20 cellular contexts compared by ENCODE assay signal in genomic region chr14:27739657-27740156, GRCh38.
"Had no signal": no experiment of that assay in that cellular context is flagged by ENCODE, and none has a peak within 500 bp of the region (broad histone marks: within the 10 kb centered on the region; RNA-seq: fewer than 3 reads in every experiment).

No MANE protein-coding gene starts in this region.

- H3K36me3 Mint-ChIP-seq: activated naive CD4-positive, alpha-beta T cell treated with anti-CD3 and anti-CD28 coated beads, Interleukin-2, amount 10 ng/mL, durations not matched to agents 7 days and 5 days; immature natural killer cell; naive thymus-derived CD8-positive, alpha-beta T cell had no signal

- H3K4me3 ChIP-seq: adrenal gland, colonic mucosa, esophagus squamous epithelium, lung, mucosa of descending colon, thoracic aorta had no signal

- H3K4me1 Mint-ChIP-seq: activated CD4-positive, alpha-beta T cell treated with anti-CD3 and anti-CD28 coated beads, Interleukin-2, amount 10 ng/mL, durations not matched to agents 7 days and 5 days; activated naive CD4-positive, alpha-beta T cell treated with anti-CD3 and anti-CD28 coated beads, Interleukin-2, amount 10 ng/mL, durations not matched to agents 7 days and 5 days; immature natural killer cell; naive thymus-derived CD8-positive, alpha-beta T cell; stimulated activated naive CD8-positive, alpha-beta T cell treated with anti-CD3 and anti-CD28 coated beads, Interleukin-15, amount 100 ng/mL, for 72 hours had no signal

- H3K36me3 ChIP-seq: adrenal gland, colonic mucosa, esophagus squamous epithelium, neutrophil, thoracic aorta had no signal

- H3K27me3 ChIP-seq: adrenal gland, colonic mucosa, esophagus squamous epithelium, neutrophil had no signal

- H3K27me3 Mint-ChIP-seq: activated CD4-positive, alpha-beta T cell treated with anti-CD3 and anti-CD28 coated beads, Interleukin-2, amount 10 ng/mL, durations not matched to agents 7 days and 5 days; activated naive CD4-positive, alpha-beta T cell treated with anti-CD3 and anti-CD28 coated beads, Interleukin-2, amount 10 ng/mL, durations not matched to agents 7 days and 5 days; naive thymus-derived CD8-positive, alpha-beta T cell; stimulated activated naive CD8-positive, alpha-beta T cell treated with anti-CD3 and anti-CD28 coated beads, Interleukin-15, amount 100 ng/mL, for 72 hours had no signal

- H3K9me3 ChIP-seq: adrenal gland, colonic mucosa, esophagus squamous epithelium, mucosa of descending colon, neutrophil, thoracic aorta had no signal

- H3K4me3 Mint-ChIP-seq: activated CD4-positive, alpha-beta T cell treated with anti-CD3 and anti-CD28 coated beads, Interleukin-2, amount 10 ng/mL, durations not matched to agents 7 days and 5 days; activated naive CD4-positive, alpha-beta T cell treated with anti-CD3 and anti-CD28 coated beads, Interleukin-2, amount 10 ng/mL, durations not matched to agents 7 days and 5 days; immature natural killer cell; naive thymus-derived CD8-positive, alpha-beta T cell; stimulated activated naive CD8-positive, alpha-beta T cell treated with anti-CD3 and anti-CD28 coated beads, Interleukin-15, amount 100 ng/mL, for 72 hours had no signal

- H3K27ac ChIP-seq: adrenal gland, colonic mucosa, esophagus squamous epithelium, neutrophil, thoracic aorta had no signal

- H3K27ac Mint-ChIP-seq: activated CD4-positive, alpha-beta T cell treated with anti-CD3 and anti-CD28 coated beads, Interleukin-2, amount 10 ng/mL, durations not matched to agents 7 days and 5 days; activated naive CD4-positive, alpha-beta T cell treated with anti-CD3 and anti-CD28 coated beads, Interleukin-2, amount 10 ng/mL, durations not matched to agents 7 days and 5 days; activated T-helper 2 cell treated with anti-CD3 and anti-CD28 coated beads, Interferon-gamma antibody, Interleukin-2, Interleukin-4, amounts not matched to agents 10 μg/mL and 5 μg/mL and 100 μg/mL, durations not matched to agents 14 hours and 24 hours and 36 hours; immature natural killer cell; naive thymus-derived CD8-positive, alpha-beta T cell; stimulated activated naive CD8-positive, alpha-beta T cell treated with anti-CD3 and anti-CD28 coated beads, Interleukin-15, amount 100 ng/mL, for 72 hours had no signal

- ATAC-seq: mucosa of descending colon; naive thymus-derived CD8-positive, alpha-beta T cell; stimulated activated naive CD8-positive, alpha-beta T cell treated with anti-CD3 and anti-CD28 coated beads, Interleukin-15, amount 100 ng/mL, for 72 hours had no signal

- H3K4me1 ChIP-seq: adrenal gland, colonic mucosa, esophagus squamous epithelium had no signal

- DNase-seq: activated CD4-positive, alpha-beta T cell treated with anti-CD3 and anti-CD28 coated beads, Interleukin-2, amount 10 ng/mL, durations not matched to agents 7 days and 5 days; activated CD4-positive, CD25-positive, alpha-beta regulatory T cell; activated naive CD4-positive, alpha-beta T cell treated with anti-CD3 and anti-CD28 coated beads, Interleukin-2, amount 10 ng/mL, durations not matched to agents 7 days and 5 days; activated T-cell treated with anti-CD3 and anti-CD28 coated beads for 4 hours; adrenal gland; colonic mucosa; esophagus squamous epithelium; foreskin fibroblast; glutamatergic neuron; immature natural killer cell; mucosa of descending colon; naive thymus-derived CD8-positive, alpha-beta T cell; retina; stimulated activated CD4-positive, alpha-beta T cell treated with anti-CD3 and anti-CD28 coated beads, Interleukin-15, amount 100 ng/mL, for 24 hours; stimulated activated CD4-positive, alpha-beta T cell treated with anti-CD3 and anti-CD28 coated beads, Interleukin-4, amount 100 ng/mL, for 24 hours; stimulated activated naive CD8-positive, alpha-beta T cell treated with anti-CD3 and anti-CD28 coated beads, Interleukin-15, amount 100 ng/mL, for 72 hours had no signal
